ENCODE assay signal across 1 cellular context in genomic region chr1:26887125-26887524, GRCh38.
TF ChIP-seq lines count a peak whose summit lies in the region.

No MANE protein-coding gene starts in this region.

TF ChIP-seq in IMR-90, 13 proteins besides CTCF, POLR2A, EP300 and RAD21:
- TF ChIP-seq SMC3 (IDR thresholded peaks at IDR 0.05; ENCODE audit: low read depth, low read length) (peak; percentile 27; the same call in 1 of the 2 replicates), RFX5 (IDR thresholded peaks at IDR 0.05; ENCODE audit: low read depth, low read length) (no peak)
